9 cellular contexts compared by ENCODE assay signal in genomic region chr14:26204954-26205479, GRCh38.
A peak's percentile ranks its signal among the peaks of the same experiment; 100 is the strongest.
DNase-seq lines count a peak whose midpoint lies in the region; ATAC-seq and TF ChIP-seq lines count a peak whose summit lies in the region.
"Had no signal": no experiment of that assay in that cellular context is flagged by ENCODE, and none has a peak within 500 bp of the region (broad histone marks: within the 10 kb centered on the region; RNA-seq: fewer than 3 reads in every experiment).

No MANE protein-coding gene starts in this region.

- DNase-seq in HAP-1 (ENCODE audit: low spot score in 2 of 2), result peak; percentile 35 to 68
- peak; percentile 27 for DNase-seq in astrocyte of the spinal cord (ENCODE audit: low read depth, low spot score)
- peak; percentile 1 for DNase-seq in iPS DF 4.7 (ENCODE audit: extremely low read depth, low spot score)
- DNase-seq in progenitor cell of endocrine pancreas (ENCODE audit: low spot score, unreplicated experiment), result peak; percentile 20
- no peak for DNase-seq in NOMO-1 treated with DMSO at 0.1 percent for 48 hours (lab: John Stamatoyannopoulos, UW; ENCODE audit: unreplicated experiment)
- no peak for DNase-seq in NCI-H1436 (lab: John Stamatoyannopoulos, UW)
- DNase-seq in HFFc6, result no peak
- DNase-seq: activated T-cell treated with anti-CD3 and anti-CD28 coated beads, Interleukin-2, amount 50 U/mL, for 4 hours had no signal

- TF ChIP-seq CTCF in astrocyte of the spinal cord (IDR thresholded peaks at IDR 0.05; ENCODE audit: low read depth, low read length) (no peak), progenitor cell of endocrine pancreas (IDR thresholded peaks at IDR 0.05; ENCODE audit: unreplicated experiment) (no peak), HFFc6 (IDR thresholded peaks at IDR 0.05) (no peak)

- H3K36me3 ChIP-seq in HAP-1 (replicated peaks), result no peaks in the 10 kb centered on the region

- peak overlapping the region; percentile 31 for H3K4me3 ChIP-seq in HAP-1
- H3K4me3 ChIP-seq in astrocyte of the spinal cord (ENCODE audit: low read depth, low read length), result peak overlapping the region; percentile 36

- H3K36me3 Mint-ChIP-seq in progenitor cell of endocrine pancreas (ENCODE audit: insufficient read depth) (no peaks in the 10 kb centered on the region), HFFc6 (ENCODE audit: low read depth) (no peaks in the 10 kb centered on the region)

- H3K9me3 Mint-ChIP-seq in progenitor cell of endocrine pancreas (ENCODE audit: low read depth) (no peaks in the 10 kb centered on the region), HFFc6 (peaks cover 16% of the 10 kb centered on the region; the same call in 1 of the 2 replicates)

- no peaks in the 10 kb centered on the region for H3K9me3 ChIP-seq in HAP-1

- H3K27ac Mint-ChIP-seq in progenitor cell of endocrine pancreas (peak overlapping the region; percentile 67), HFFc6 (no peak overlapping the region)

- H3K4me1 ChIP-seq in HAP-1, result peaks cover 3% of the 10 kb centered on the region

- no peak for ATAC-seq in HG03039 (IDR thresholded peaks at IDR 0.05; ENCODE audit: unreplicated experiment)
- ATAC-seq: activated T-cell treated with anti-CD3 and anti-CD28 coated beads, Interleukin-2, amount 50 U/mL, for 4 hours had no signal

- H3K27me3 Mint-ChIP-seq in progenitor cell of endocrine pancreas, result peaks cover 56% of the 10 kb centered on the region
- H3K27me3 Mint-ChIP-seq in HFFc6 (ENCODE audit: insufficient read depth), result peaks cover 7% of the 10 kb centered on the region

- H3K4me3 Mint-ChIP-seq in progenitor cell of endocrine pancreas (ENCODE audit: low read depth), result peak overlapping the region; percentile 78
- no peak overlapping the region for H3K4me3 Mint-ChIP-seq in HFFc6
- H3K4me3 Mint-ChIP-seq: activated T-cell treated with anti-CD3 and anti-CD28 coated beads, Interleukin-2, amount 50 U/mL, for 4 hours had no signal

- H3K4me1 Mint-ChIP-seq in progenitor cell of endocrine pancreas (ENCODE audit: low read depth), result peaks cover 2% of the 10 kb centered on the region
- peaks cover 7% of the 10 kb centered on the region for H3K4me1 Mint-ChIP-seq in HFFc6 (ENCODE audit: low read depth)

- in situ Hi-C loops in HAP-1 (cut with MboI; ENCODE audit: low sequenced_read_pairs), result no loop called here
- in situ Hi-C loops in astrocyte of the spinal cord (cut with HindIII; ENCODE audit: low sequenced_read_pairs), result no loop called here

- H3K27me3 ChIP-seq in HAP-1 (ENCODE audit: low read depth), result peaks cover 4% of the 10 kb centered on the region; the same call in 1 of the 2 replicates

Comparison
In these comparisons a context has a peak if more than half of its experiments do, and no peak if none do; other contexts are left out.
1. DNase-seq: peak in HAP-1 (2 of 2), astrocyte of the spinal cord (single experiment), iPS DF 4.7 (single experiment) and progenitor cell of endocrine pancreas (single experiment); none in NOMO-1 treated with DMSO at 0.1 percent for 48 hours (single experiment), NCI-H1436 (single experiment) and HFFc6 (single experiment).